In the genomic region with DNA sequence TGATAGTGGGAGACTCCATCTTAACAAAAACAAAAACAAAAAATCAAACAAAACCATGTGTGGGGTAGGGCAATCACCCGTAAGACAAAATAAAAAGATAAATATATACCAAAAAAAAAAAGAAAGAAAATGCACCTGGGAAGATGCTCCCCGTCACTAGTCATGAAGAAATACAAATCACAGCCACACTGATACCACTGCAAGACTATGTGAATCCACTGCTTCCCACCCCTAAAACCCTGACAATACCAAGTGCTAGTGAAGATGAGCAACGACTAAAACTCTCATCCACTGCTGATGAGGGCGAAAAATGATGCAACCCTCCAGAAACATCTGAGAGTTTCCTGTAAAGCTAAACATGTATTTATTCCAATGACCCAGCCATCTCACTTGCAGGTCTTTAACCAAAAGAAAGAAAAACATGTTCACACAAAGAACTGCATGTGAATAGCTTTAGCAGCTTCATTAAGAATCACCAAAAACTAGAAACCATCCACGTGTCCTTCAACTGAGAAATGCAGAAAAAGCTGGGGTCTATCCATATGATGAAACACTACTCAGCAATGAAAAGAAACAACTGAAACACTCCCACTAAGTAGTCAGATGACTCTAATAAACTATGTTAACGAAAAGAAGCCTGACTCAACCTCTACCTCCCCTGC, we compare ENCODE assay signal across 12 cellular contexts. TPM values are rescaled to one million over a fixed set of nuclear protein-coding genes. Genes with fewer than 3 reads are reported as not detected.
A peak's percentile ranks its signal among the peaks of the same experiment; 100 is the strongest.
DNase-seq lines count a peak whose midpoint lies in the region; ATAC-seq, FAIRE-seq and TF ChIP-seq lines count a peak whose summit lies in the region.
"Had no signal": no experiment of that assay in that cellular context is flagged by ENCODE, and none has a peak within 500 bp of the region (broad histone marks: within the 10 kb centered on the region; RNA-seq: fewer than 3 reads in every experiment).

No MANE protein-coding gene starts in this region.

- DNase-seq in BJ (ENCODE audit: low read depth) = peak; percentile 84
- no peak for DNase-seq in HCT116 (ENCODE audit: low read depth, low spot score)
- no peak for DNase-seq in activated T-helper 2 cell treated with anti-CD3 and anti-CD28 coated beads, Interferon-gamma antibody, Interleukin-2, Interleukin-4, amounts not matched to agents 10 μg/mL and 5 μg/mL and 100 μg/mL, durations not matched to agents 14 hours and 24 hours and 36 hours (ENCODE audit: low spot score)
- no peak for DNase-seq in keratinocyte (ENCODE audit: low read depth, low spot score)
- no peak for DNase-seq in esophagus squamous epithelium (lab: John Stamatoyannopoulos, UW)
- DNase-seq in SW 1271 (lab: John Stamatoyannopoulos, UW) = no peak
- DNase-seq: activated effector memory CD4-positive, alpha-beta T cell treated with Interleukin-2 at 50 U/mL for 16 hours; ovary had no signal

- peaks cover 69% of the 10 kb centered on the region for H3K4me1 Mint-ChIP-seq in activated T-helper 2 cell treated with anti-CD3 and anti-CD28 coated beads, Interferon-gamma antibody, Interleukin-2, Interleukin-4, amounts not matched to agents 10 μg/mL and 5 μg/mL and 100 μg/mL, durations not matched to agents 14 hours and 24 hours and 36 hours (ENCODE audit: low read depth)

- TSS peak; percentile 75 for BruUV-seq in HCT116 (replicated peaks; lab: Mats Ljungman, UMichigan)

- no peaks in the 10 kb centered on the region for H3K9me3 Mint-ChIP-seq in activated T-helper 2 cell treated with anti-CD3 and anti-CD28 coated beads, Interferon-gamma antibody, Interleukin-2, Interleukin-4, amounts not matched to agents 10 μg/mL and 5 μg/mL and 100 μg/mL, durations not matched to agents 14 hours and 24 hours and 36 hours

- no peak overlapping the region for H3K4me2 ChIP-seq in HCT116 (ENCODE audit: low read length)
- peak overlapping the region; percentile 39 for H3K4me2 ChIP-seq in keratinocyte (ENCODE audit: control insufficient read depth, extremely low read depth, insufficient read depth, low read depth, low read length)

- no peak overlapping the region for H3K9ac ChIP-seq in HCT116 (ENCODE audit: low read length)
- no peak overlapping the region for H3K9ac ChIP-seq in keratinocyte (ENCODE audit: control insufficient read depth, extremely low read depth, insufficient read depth, low read length)

- peak overlapping the region; percentile 31 for H3K4me3 Mint-ChIP-seq in activated T-helper 2 cell treated with anti-CD3 and anti-CD28 coated beads, Interferon-gamma antibody, Interleukin-2, Interleukin-4, amounts not matched to agents 10 μg/mL and 5 μg/mL and 100 μg/mL, durations not matched to agents 14 hours and 24 hours and 36 hours (ENCODE audit: low read depth)

- ATAC-seq in HCT116 (no peak), GM18519 (IDR thresholded peaks at IDR 0.05; ENCODE audit: low FRiP score, unreplicated experiment) (no peak), GM18868 (IDR thresholded peaks at IDR 0.05; ENCODE audit: unreplicated experiment) (no peak)

- H3K27me3 ChIP-seq in BJ (ENCODE audit: control insufficient read depth, insufficient read depth, low read length) (no peaks in the 10 kb centered on the region), HCT116 (ENCODE audit: insufficient read depth, low read length) (no peaks in the 10 kb centered on the region), keratinocyte (ENCODE audit: control insufficient read depth, extremely low read depth, insufficient read depth, low read length) (no peaks in the 10 kb centered on the region), esophagus squamous epithelium (no peaks in the 10 kb centered on the region)
- H3K27me3 ChIP-seq: ovary had no signal

- H3K27ac ChIP-seq in HCT116 (ENCODE audit: low read depth, low read length) = no peak overlapping the region
- H3K27ac ChIP-seq in keratinocyte (ENCODE audit: control insufficient read depth, insufficient read depth, low read length) = peak overlapping the region; percentile 78
- H3K27ac ChIP-seq in esophagus squamous epithelium = no peak overlapping the region
- H3K27ac ChIP-seq: ovary had no signal

- CTCF ChIA-PET in BJ (lab: Yijun Ruan, JAX) (interaction anchor here (1.2 kb wide), 1 partner anchor 17 kb away, joined by 4 read pairs; no protein-coding TSS in a partner anchor), HCT116 (lab: Charles Lee) (no interaction called here)

- no peaks in the 10 kb centered on the region for H3K27me3 Mint-ChIP-seq in activated T-helper 2 cell treated with anti-CD3 and anti-CD28 coated beads, Interferon-gamma antibody, Interleukin-2, Interleukin-4, amounts not matched to agents 10 μg/mL and 5 μg/mL and 100 μg/mL, durations not matched to agents 14 hours and 24 hours and 36 hours (ENCODE audit: low read depth)

- TF ChIP-seq CTCF in BJ (IDR thresholded peaks at IDR 0.05; ENCODE audit: insufficient read depth, low read depth, low read length) (no peak), HCT116 (IDR thresholded peaks at IDR 0.05 in 2 of 3, conservative IDR thresholded peaks at IDR 0.05 in 1 of 3; ENCODE audit: borderline replicate concordance in 1 of 3, insufficient read depth in 1 of 3, low read depth in 2 of 3, low read length in 2 of 3) (no peak), keratinocyte (optimal IDR thresholded peaks at IDR 0.05 in 1 of 3, IDR thresholded peaks at IDR 0.05 in 1 of 3, conservative IDR thresholded peaks at IDR 0.05 in 1 of 3; ENCODE audit: extremely low read depth in 1 of 3, insufficient read depth in 2 of 3, low read length in 3 of 3) (no peak), esophagus squamous epithelium (IDR thresholded peaks at IDR 0.05) (no peak)

- H3K9me3 ChIP-seq in HCT116 (ENCODE audit: control insufficient read depth in 1 of 2, insufficient read depth in 1 of 2, low read depth in 1 of 2, low read length in 2 of 2) (0 out of 4 replicates have a peak, but pooled peaks cover 0 to 2% of the 10 kb centered on the region in 2 experiments), keratinocyte (ENCODE audit: control insufficient read depth, low read depth, low read length) (no peaks in the 10 kb centered on the region), esophagus squamous epithelium (no peaks in the 10 kb centered on the region)
- H3K9me3 ChIP-seq: ovary had no signal

- peaks cover 0 to 4% of the 10 kb centered on the region in 2 experiments; a peak in 2 of 4 replicates for H3K4me1 ChIP-seq in HCT116 (ENCODE audit: control insufficient read depth in 1 of 2, insufficient read depth in 2 of 2, low read length in 2 of 2)
- H3K4me1 ChIP-seq in keratinocyte (ENCODE audit: control insufficient read depth, extremely low read depth, insufficient read depth, low read length) = peaks cover 65% of the 10 kb centered on the region
- peaks cover 74 to 100% (median 91%) of the 10 kb centered on the region in 3 donors for H3K4me1 ChIP-seq in esophagus squamous epithelium

- no peak for TF ChIP-seq POLR2A in HCT116 (IDR thresholded peaks at IDR 0.05; ENCODE audit: borderline replicate concordance, extremely low read depth, insufficient read depth, insufficient read length)
- TF ChIP-seq POLR2A in esophagus squamous epithelium (IDR thresholded peaks at IDR 0.05) = no peak

- peak overlapping the region; percentile 90 for H3K27ac Mint-ChIP-seq in activated T-helper 2 cell treated with anti-CD3 and anti-CD28 coated beads, Interferon-gamma antibody, Interleukin-2, Interleukin-4, amounts not matched to agents 10 μg/mL and 5 μg/mL and 100 μg/mL, durations not matched to agents 14 hours and 24 hours and 36 hours

- H3K79me2 ChIP-seq in HCT116 (ENCODE audit: insufficient read depth, low read length) (peaks cover 96% of the 10 kb centered on the region), keratinocyte (ENCODE audit: control insufficient read depth, insufficient read depth, low read length) (peaks cover 88% of the 10 kb centered on the region)

- peaks cover 24% of the 10 kb centered on the region for H3K36me3 Mint-ChIP-seq in activated T-helper 2 cell treated with anti-CD3 and anti-CD28 coated beads, Interferon-gamma antibody, Interleukin-2, Interleukin-4, amounts not matched to agents 10 μg/mL and 5 μg/mL and 100 μg/mL, durations not matched to agents 14 hours and 24 hours and 36 hours (ENCODE audit: low read depth)

- peaks cover 14% of the 10 kb centered on the region for H3K9me1 ChIP-seq in keratinocyte (ENCODE audit: control insufficient read depth, extremely low read depth, insufficient read depth, low read length)

- dilution Hi-C loops in keratinocyte (cut with MboI; ENCODE audit: extremely low pct_ligation_motif_present, low sequenced_read_pairs) = no loop called here

- POLR2A ChIA-PET in BJ (lab: Charles Lee) (interaction anchor here (0.7 kb wide), 1 partner anchor 132 kb away, joined by 3 read pairs; no protein-coding TSS in a partner anchor), HCT116 (lab: Charles Lee) (interaction anchor here (0.8 to 1.2 kb wide), 2 partner anchors 78 to 180 kb away, joined by 3 read pairs; no protein-coding TSS in a partner anchor)

- H4K20me1 ChIP-seq in HCT116 (ENCODE audit: insufficient read depth) (peaks cover 16% of the 10 kb centered on the region; the same call in 1 of the 2 replicates), keratinocyte (ENCODE audit: control insufficient read depth, extremely low read depth, insufficient read depth, low read length) (peaks cover 55% of the 10 kb centered on the region)

- RAD21 ChIA-PET in HCT116 (lab: Charles Lee; ENCODE audit: low non-redundant PET in 1 of 2, low total read pairs in 2 of 2, uncharacterized antibody in 2 of 2, unreplicated experiment in 2 of 2) = no interaction called here

- 0 out of 2 replicates have a peak, but pooled peaks cover 1% of the 10 kb centered on the region for H3K36me3 ChIP-seq in BJ (ENCODE audit: control insufficient read depth, insufficient read depth, low read length)
- no peaks in the 10 kb centered on the region for H3K36me3 ChIP-seq in HCT116 (ENCODE audit: control insufficient read depth in 1 of 2, insufficient read depth in 2 of 2, low read length in 2 of 2)
- peaks cover 4 to 6% of the 10 kb centered on the region in 2 experiments for H3K36me3 ChIP-seq in keratinocyte (ENCODE audit: control insufficient read depth in 2 of 2, extremely low read depth in 1 of 2, insufficient read depth in 2 of 2, low read length in 2 of 2)
- H3K36me3 ChIP-seq in esophagus squamous epithelium = peaks cover 0 to 10% (median 0%) of the 10 kb centered on the region in 3 donors
- H3K36me3 ChIP-seq: ovary had no signal

- H3K9me2 ChIP-seq in HCT116 (ENCODE audit: insufficient read depth) = no peaks in the 10 kb centered on the region

- intact Hi-C loops in HCT116 (cut with micrococcal nuclease) = no loop called here
- intact Hi-C loops in activated T-helper 2 cell treated with anti-CD3 and anti-CD28 coated beads, Interferon-gamma antibody, Interleukin-2, Interleukin-4, amounts not matched to agents 10 μg/mL and 5 μg/mL and 100 μg/mL, durations not matched to agents 14 hours and 24 hours and 36 hours (cut with micrococcal nuclease) = loop anchor here (1.0 kb wide), 1 partner anchor 31 kb away; no protein-coding TSS in a partner anchor
- intact Hi-C loops in esophagus squamous epithelium (cut with DNase I) = no loop called here

- no peak for FAIRE-seq in keratinocyte (lab: Jason Lieb, UNC)
- FAIRE-seq: RCC 7860 had no signal

- H3K4me3 ChIP-seq in BJ (ENCODE audit: low read depth, low read length) (no peak overlapping the region), HCT116 (replicated peaks in 1 of 2; ENCODE audit: low read depth in 1 of 2, low read length in 2 of 2) (no peak overlapping the region), keratinocyte (ENCODE audit: control insufficient read depth in 2 of 3, extremely low read depth in 1 of 3, insufficient read depth in 2 of 3, low read depth in 1 of 3, low read length in 3 of 3) (no peak overlapping the region), esophagus squamous epithelium (no peak overlapping the region)
- H3K4me3 ChIP-seq: HAP-1, ovary had no signal

- H2AFZ ChIP-seq in HCT116 (ENCODE audit: low read depth, low read length, poor library complexity, severe bottlenecking) (no peak overlapping the region), keratinocyte (ENCODE audit: control insufficient read depth, low read length) (no peak overlapping the region)

- 55 to 62% methylated on average over 6 of the region's 6 CpGs for WGBS in esophagus squamous epithelium, 2 donors

- no peak for TF ChIP-seq RAD21 in HCT116 (IDR thresholded peaks at IDR 0.05; ENCODE audit: low read depth)

RNA-seq across cellular contexts. Expression of gene BRD4, which starts 31.7 kb away (rescaled TPM):
- polyA plus RNA-seq in BJ (2011; rRNA removed) (6.1 and 9.5 TPM in 2 replicates), keratinocyte (3.7 to 9.2 TPM (median 5.5 TPM) in 3 replicates)
- 23.6 and 37.3 TPM in 2 replicates for polyA minus RNA-seq in BJ (2011; rRNA and poly(A)+ RNA removed)
- total RNA-seq in HCT116 (2021; ENCODE audit: unreplicated experiment) (52.9 TPM), esophagus squamous epithelium (10 to 100 TPM in 3 of 4 donors, 1 to 10 TPM in 1; 7.7 to 38.2 (median 31.3) TPM)
- polyA plus RNA-seq in HCT116 (2012) = 22.3 and 30.2 TPM in 2 replicates
- 104 and 108 TPM in 2 replicates for total RNA-seq in activated T-helper 2 cell treated with anti-CD3 and anti-CD28 coated beads, Interferon-gamma antibody, Interleukin-2, Interleukin-4, amounts not matched to agents 10 μg/mL and 5 μg/mL and 100 μg/mL, durations not matched to agents 14 hours and 24 hours and 36 hours
- polyA plus RNA-seq in keratinocyte (2011; ENCODE audit: low read depth) = 95.1 TPM
- polyA plus RNA-seq in keratinocyte (2011; cell fraction: cytosol; rRNA removed) = 6.2 and 7.8 TPM in 2 replicates
- 22.6 and 30.8 TPM in 2 replicates for polyA plus RNA-seq in keratinocyte (2011; cell fraction: nucleus; rRNA removed)
- 39.3 and 52.1 TPM in 2 replicates for polyA plus RNA-seq in keratinocyte (2012; ENCODE audit: low replicate concordance)
- 14.3 to 144 TPM (median 21.9 TPM) in 3 replicates for polyA minus RNA-seq in keratinocyte
- polyA minus RNA-seq in keratinocyte (2011; cell fraction: cytosol; rRNA and poly(A)+ RNA removed) = 15.0 TPM
- polyA minus RNA-seq in keratinocyte (2011; cell fraction: nucleus; rRNA and poly(A)+ RNA removed) = 27.1 and 33.9 TPM in 2 replicates
